ENCODE assay signal across 9 cellular contexts in genomic region chr11:18699848-18700261, GRCh38. TPM values are rescaled to one million over a fixed set of nuclear protein-coding genes. Genes with fewer than 3 reads are reported as not detected.
DNase-seq lines count a peak whose midpoint lies in the region; ATAC-seq and TF ChIP-seq lines count a peak whose summit lies in the region.
"Had no signal": no experiment of that assay in that cellular context is flagged by ENCODE, and none has a peak within 500 bp of the region (broad histone marks: within the 10 kb centered on the region; RNA-seq: fewer than 3 reads in every experiment).

No MANE protein-coding gene starts in this region.

- TF ChIP-seq RAD21 in SK-N-SH (IDR thresholded peaks at IDR 0.05; ENCODE audit: low read length) = no peak

- no peaks in the 10 kb centered on the region for H3F3A ChIP-seq in SK-N-SH (replicated peaks; ENCODE audit: insufficient read depth)

- H3K27ac ChIP-seq in SK-N-SH (ENCODE audit: low read depth in 2 of 2, low read length in 1 of 2) = no peak overlapping the region
- H3K27ac ChIP-seq in right lobe of liver = peak overlapping the region in 1 of 3 donors; percentile 82
- peak overlapping the region in 3 of 5 donors; percentile 83 to 93 (median 86) for H3K27ac ChIP-seq in stomach

- H3K9me3 ChIP-seq in SK-N-SH (no peaks in the 10 kb centered on the region), right lobe of liver (no peaks in the 10 kb centered on the region), stomach (no peaks in the 10 kb centered on the region)

- H3K9me3 Mint-ChIP-seq in activated naive CD8-positive, alpha-beta T cell treated with anti-CD3 and anti-CD28 coated beads, Interleukin-2, amount 10 ng/mL, durations not matched to agents 7 days and 5 days = no peaks in the 10 kb centered on the region

- no peak overlapping the region for H3K27ac Mint-ChIP-seq in activated naive CD8-positive, alpha-beta T cell treated with anti-CD3 and anti-CD28 coated beads, Interleukin-2, amount 10 ng/mL, durations not matched to agents 7 days and 5 days

- H3K4me1 ChIP-seq in SK-N-SH (ENCODE audit: control insufficient read depth in 1 of 2, insufficient read depth in 2 of 2, low read depth in 1 of 2, low read length in 1 of 2) (peaks cover 0 to 20% of the 10 kb centered on the region in 2 experiments; a peak in 1 of 4 replicates), right lobe of liver (no peaks in the 10 kb centered on the region), stomach (peaks cover 0 to 27% (median 23%) of the 10 kb centered on the region in 4 donors)

- H2AFZ ChIP-seq in SK-N-SH (ENCODE audit: low read depth) = no peak overlapping the region

- ATAC-seq in SK-N-SH treated with all-trans-retinoic acid at 6 μM for 48 hours (no peak), right lobe of liver (peak in 3 of 4 donors; percentile 1 to 7 (median 6))
- ATAC-seq in activated naive CD8-positive, alpha-beta T cell treated with anti-CD3 and anti-CD28 coated beads, Interleukin-2, amount 10 ng/mL, durations not matched to agents 7 days and 5 days (ENCODE audit: low read depth) = no peak

- intact Hi-C loops in right lobe of liver (cut with DNase I) = no loop called here
- intact Hi-C loops in stomach (cut with DNase I; ENCODE audit: low total_unique reads) = no loop called here

- TF ChIP-seq CTCF in SK-N-SH (IDR thresholded peaks at IDR 0.05) = no peak
- TF ChIP-seq CTCF in right lobe of liver (IDR thresholded peaks at IDR 0.05) = no peak
- no peak for TF ChIP-seq CTCF in stomach (IDR thresholded peaks at IDR 0.05)

- H4K20me1 ChIP-seq in SK-N-SH (ENCODE audit: insufficient read depth) = no peaks in the 10 kb centered on the region

- no peaks in the 10 kb centered on the region for H3K27me3 ChIP-seq in SK-N-SH (ENCODE audit: insufficient read depth)
- H3K27me3 ChIP-seq in right lobe of liver = no peaks in the 10 kb centered on the region
- H3K27me3 ChIP-seq in stomach = no peaks in the 10 kb centered on the region

- POLR2A ChIA-PET in SK-N-SH (lab: Yijun Ruan, JAX) = no interaction called here
- POLR2A ChIA-PET in activated naive CD8-positive, alpha-beta T cell treated with anti-CD3 and anti-CD28 coated beads, Interleukin-2, amount 10 ng/mL, durations not matched to agents 7 days and 5 days (lab: Charles Lee) = no interaction called here

- no peak for DNase-seq in SK-N-SH
- DNase-seq in activated naive CD8-positive, alpha-beta T cell treated with anti-CD3 and anti-CD28 coated beads, Interleukin-2, amount 10 ng/mL, durations not matched to agents 7 days and 5 days = no peak
- DNase-seq in right lobe of liver = no peak
- no peak for DNase-seq in stomach
- DNase-seq in stimulated activated CD4-positive, alpha-beta T cell treated with anti-CD3 and anti-CD28 coated beads, Interleukin-12 subunit alpha, Interleukin-12 subunit beta, amount 100 ng/mL, for 4 hours = no peak
- no peak for DNase-seq in epidermal melanocyte (ENCODE audit: insufficient read length, low spot score)
- no peak for DNase-seq in GM03348 (ENCODE audit: low spot score)

- CTCF ChIA-PET in SK-N-SH (lab: Yijun Ruan, JAX) = interaction anchor here (0.8 to 2.5 kb wide), 4 partner anchors 21 to 159 kb away, joined by 3 to 9 read pairs (median 4); no protein-coding TSS in a partner anchor

- no peak for TF ChIP-seq POLR2A in right lobe of liver (IDR thresholded peaks at IDR 0.05)
- no peak for TF ChIP-seq POLR2A in stomach (IDR thresholded peaks at IDR 0.05)

- no peaks in the 10 kb centered on the region for H3K36me3 ChIP-seq in SK-N-SH (replicated peaks in 1 of 2; ENCODE audit: control insufficient read depth in 1 of 2, insufficient read depth in 2 of 2, low read length in 1 of 2)
- peaks cover 0 to 3% (median 0%) of the 10 kb centered on the region in 4 donors for H3K36me3 ChIP-seq in right lobe of liver
- H3K36me3 ChIP-seq in stomach = peaks cover 0 to 19% (median 16%) of the 10 kb centered on the region in 4 donors

- peak overlapping the region; percentile 66; the same call in 1 of the 2 replicates for H3K4me2 ChIP-seq in SK-N-SH

- no peak overlapping the region for H3K9ac ChIP-seq in SK-N-SH

- no peaks in the 10 kb centered on the region for H3K9me2 ChIP-seq in SK-N-SH

- no peaks in the 10 kb centered on the region for H3K79me2 ChIP-seq in SK-N-SH (ENCODE audit: insufficient read depth)

- WGBS in SK-N-SH (ENCODE audit: low lambda C conversion rate) = 85% methylated on average over 2 of the region's 3 CpGs
- 65% methylated on average over 2 of the region's 3 CpGs for WGBS in right lobe of liver (ENCODE audit: insufficient coverage, low coverage, low lambda C conversion rate, missing lambda C conversion rate)
- 53 to 74% (median 66%) methylated on average over 3 of the region's 3 CpGs for WGBS in stomach, 5 donors

- peaks cover under 1% of the 10 kb centered on the region for H3K36me3 Mint-ChIP-seq in activated naive CD8-positive, alpha-beta T cell treated with anti-CD3 and anti-CD28 coated beads, Interleukin-2, amount 10 ng/mL, durations not matched to agents 7 days and 5 days

- peaks cover 13% of the 10 kb centered on the region for H3K27me3 Mint-ChIP-seq in activated naive CD8-positive, alpha-beta T cell treated with anti-CD3 and anti-CD28 coated beads, Interleukin-2, amount 10 ng/mL, durations not matched to agents 7 days and 5 days

- H3K4me3 Mint-ChIP-seq in activated naive CD8-positive, alpha-beta T cell treated with anti-CD3 and anti-CD28 coated beads, Interleukin-2, amount 10 ng/mL, durations not matched to agents 7 days and 5 days = peak overlapping the region; percentile 75

- TF ChIP-seq EP300 in SK-N-SH (IDR thresholded peaks at IDR 0.05; ENCODE audit: borderline replicate concordance in 1 of 2, low read depth in 1 of 2, low read length in 1 of 2) (no peak), stomach (IDR thresholded peaks at IDR 0.05) (no peak)

- H3K4me3 ChIP-seq in SK-N-SH (ENCODE audit: low read depth in 2 of 2, low read length in 1 of 2) (peak overlapping the region in 1 of 2 experiments; percentile 81; a peak in 2 of 4 replicates), right lobe of liver (peak overlapping the region in 1 of 3 donors; percentile 75), stomach (peak overlapping the region; percentile 76 to 88 (median 84))

- H3K4me1 Mint-ChIP-seq in activated naive CD8-positive, alpha-beta T cell treated with anti-CD3 and anti-CD28 coated beads, Interleukin-2, amount 10 ng/mL, durations not matched to agents 7 days and 5 days = peaks cover 12% of the 10 kb centered on the region

TF ChIP-seq in SK-N-SH, 30 proteins besides CTCF, POLR2A, EP300 and RAD21 (continues in another document):
- no peak for TF ChIP-seq POLR2AphosphoS5 (IDR thresholded peaks at IDR 0.05; ENCODE audit: low read depth, low read length)
- TF ChIP-seq GABPA (IDR thresholded peaks at IDR 0.05; ENCODE audit: low read depth) = no peak
- no peak for TF ChIP-seq SIN3A (IDR thresholded peaks at IDR 0.05; ENCODE audit: borderline replicate concordance, low read depth, low read length)
- TF ChIP-seq YY1 (IDR thresholded peaks at IDR 0.05; ENCODE audit: low read depth) = no peak
- TF ChIP-seq RFX5 (IDR thresholded peaks at IDR 0.05; ENCODE audit: low read length) = no peak
- no peak for TF ChIP-seq NFIC (IDR thresholded peaks at IDR 0.05; ENCODE audit: borderline replicate concordance)
- TF ChIP-seq IRF3 (IDR thresholded peaks at IDR 0.05; ENCODE audit: low read depth, low read length) = no peak

TF ChIP-seq in SK-N-SH treated with all-trans-retinoic acid at 6 μM for 48 hours, 23 proteins besides CTCF, POLR2A, EP300 and RAD21 (continues in another document):
- no peak for TF ChIP-seq PATZ1 (CRISPR knock-in tag; IDR thresholded peaks at IDR 0.05; ENCODE audit: borderline replicate concordance)
- TF ChIP-seq TOX (CRISPR knock-in tag; IDR thresholded peaks at IDR 0.05; ENCODE audit: borderline replicate concordance) = no peak
- TF ChIP-seq SNAI2 (CRISPR knock-in tag; IDR thresholded peaks at IDR 0.05) = no peak
- TF ChIP-seq ARNTL (CRISPR knock-in tag; IDR thresholded peaks at IDR 0.05; ENCODE audit: borderline replicate concordance, low read depth) = no peak
- no peak for TF ChIP-seq ZNF8 (CRISPR knock-in tag; IDR thresholded peaks at IDR 0.05)
- TF ChIP-seq CSDC2 (CRISPR knock-in tag; IDR thresholded peaks at IDR 0.05) = no peak
- TF ChIP-seq ZC3H10 (CRISPR knock-in tag; IDR thresholded peaks at IDR 0.05) = no peak
- TF ChIP-seq GLIS3 (CRISPR knock-in tag; IDR thresholded peaks at IDR 0.05) = no peak
- TF ChIP-seq PPARA (CRISPR knock-in tag; IDR thresholded peaks at IDR 0.05; ENCODE audit: borderline replicate concordance) = no peak
- TF ChIP-seq ESRRG (CRISPR knock-in tag; IDR thresholded peaks at IDR 0.05) = no peak

RNA-seq across cellular contexts. Expression of gene TMEM86A, which starts 1.3 kb away (rescaled TPM):
- polyA plus RNA-seq in SK-N-SH (2012; rRNA removed) (1.2 TPM in 2 replicates), stomach (1 to 10 TPM in 1 of 3 donors, under 1 TPM in 2; 0.76 to 1.2 (median 0.88) TPM)
- 0.86 and 1.1 TPM in 2 replicates for polyA plus RNA-seq in SK-N-SH (2012; cell fraction: cytosol; rRNA removed)
- polyA plus RNA-seq in SK-N-SH (2012; cell fraction: nucleus; rRNA removed) = 1.3 and 2.0 TPM in 2 replicates
- total RNA-seq in activated naive CD8-positive, alpha-beta T cell treated with anti-CD3 and anti-CD28 coated beads, Interleukin-2, amount 10 ng/mL, durations not matched to agents 7 days and 5 days = 1 to 10 TPM; 1.4 to 1.7 TPM
- total RNA-seq in right lobe of liver (1 to 10 TPM; 2.0 to 4.9 (median 3.8) TPM), stomach (1 to 10 TPM in 4 of 5 donors, not detected in 1; 2.2 to 7.5 (median 3.3) TPM)

RNA-seq across cellular contexts. Expression of gene IGSF22, which starts 26.1 kb away (rescaled TPM):
- polyA plus RNA-seq in SK-N-SH (2012; rRNA removed) (0.02 and 0.10 TPM in 2 replicates), stomach (under 1 TPM in 2 of 3 donors, not detected in 1; 0.37 to 0.75 TPM)
- polyA plus RNA-seq in SK-N-SH (2012; cell fraction: cytosol; rRNA removed) = 0.01 and 0.14 TPM in 2 replicates
- polyA plus RNA-seq in SK-N-SH (2012; cell fraction: nucleus; rRNA removed) = 0.04 and 0.18 TPM in 2 replicates
- total RNA-seq in activated naive CD8-positive, alpha-beta T cell treated with anti-CD3 and anti-CD28 coated beads, Interleukin-2, amount 10 ng/mL, durations not matched to agents 7 days and 5 days = 1 to 10 TPM; 2.5 TPM
- total RNA-seq in right lobe of liver (under 1 TPM in 3 of 6 experiments, not detected in 3; 0.04 to 0.32 (median 0.12) TPM), stomach (1 to 10 TPM in 1 of 5 donors, under 1 TPM in 1, not detected in 3; 0.18 to 8.3 TPM)
- total RNA-seq: subcutaneous adipose tissue had no signal

Comparison
In these comparisons a context has a peak if more than half of its experiments do, and no peak if none do; other contexts are left out.
1. H3K27ac ChIP-seq: peak in stomach (3 of 5); none in SK-N-SH (0 of 2).
2. ATAC-seq: peak in right lobe of liver (3 of 4); none in SK-N-SH treated with all-trans-retinoic acid at 6 μM for 48 hours (single experiment) and activated naive CD8-positive, alpha-beta T cell treated with anti-CD3 and anti-CD28 coated beads, Interleukin-2, amount 10 ng/mL, durations not matched to agents 7 days and 5 days (single experiment).